25 cellular contexts compared by ENCODE assay signal in the genomic region with DNA sequence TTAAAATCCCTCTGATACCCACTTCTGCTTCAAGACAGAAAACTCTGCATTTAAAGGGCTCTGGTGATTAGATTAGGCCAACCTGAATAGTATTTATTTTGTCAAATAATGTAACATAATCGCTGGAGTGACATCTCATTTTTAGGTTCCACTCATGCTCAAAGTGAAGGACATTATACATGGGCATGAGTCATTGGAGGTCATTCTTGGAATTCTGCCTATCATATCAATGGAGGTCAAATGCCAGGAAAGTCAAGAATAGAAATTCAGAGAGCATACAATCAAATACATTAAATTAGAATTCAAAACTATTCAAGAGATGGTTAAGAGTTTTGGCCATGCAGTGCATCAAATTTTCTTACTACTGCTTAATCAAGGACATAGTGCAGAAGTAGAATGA. TPM values are rescaled to one million over a fixed set of nuclear protein-coding genes. Genes with fewer than 3 reads are reported as not detected.
DNase-seq lines count a peak whose midpoint lies in the region; ATAC-seq, FAIRE-seq and TF ChIP-seq lines count a peak whose summit lies in the region.
"Had no signal": no experiment of that assay in that cellular context is flagged by ENCODE, and none has a peak within 500 bp of the region (broad histone marks: within the 10 kb centered on the region; RNA-seq: fewer than 3 reads in every experiment).

No MANE protein-coding gene starts in this region.

- FAIRE-seq in astrocyte (lab: Jason Lieb, UNC) (peak; percentile 5), H1 (lab: Jason Lieb, UNC) (no peak), pancreas (lab: Jason Lieb, UNC) (no peak)
- FAIRE-seq: GM19239, HepG2, HTR-8/SVneo had no signal

- H3K14ac ChIP-seq in H1 (ENCODE audit: insufficient read length) = no peak overlapping the region

- H3K4me2 ChIP-seq in GM23338 = peak overlapping the region; percentile 67; the same call in 1 of the 2 replicates
- no peak overlapping the region for H3K4me2 ChIP-seq in astrocyte (ENCODE audit: low read length)
- H3K4me2 ChIP-seq in H1 (ENCODE audit: insufficient read depth in 1 of 2, low read depth in 2 of 2, low read length in 2 of 2) = no peak overlapping the region
- H3K4me2 ChIP-seq: BLaER1 had no signal

- no peak for TF ChIP-seq RAD21 in H1 (IDR thresholded peaks at IDR 0.05 in 1 of 2, conservative IDR thresholded peaks at IDR 0.05 in 1 of 2; ENCODE audit: low read depth in 2 of 2, low read length in 2 of 2)

- H3K9ac ChIP-seq in astrocyte (ENCODE audit: low read length) = no peak overlapping the region
- no peak overlapping the region for H3K9ac ChIP-seq in H1 (replicated peaks in 1 of 4; ENCODE audit: extremely low read depth in 1 of 4, low read depth in 3 of 4, low read length in 3 of 4)
- H3K9ac ChIP-seq: BLaER1, GM23248 had no signal

- H3K23me2 ChIP-seq in H1 (ENCODE audit: low read depth, low read length) = no peaks in the 10 kb centered on the region

- 84% methylated on average over 1 of the region's 1 CpG; no CpG with 5 or more reads in 1 of the 2 experiments for WGBS in H1 (ENCODE audit: extremely low coverage in 1 of 2, insufficient coverage in 1 of 2, insufficient read length in 1 of 2, insufficient replicate concordance in 2 of 2, low coverage in 1 of 2, low lambda C conversion rate in 2 of 2, missing lambda C conversion rate in 1 of 2), 2 experiments
- WGBS in pancreas, 2 donors = 22 to 36% methylated on average over 1 of the region's 1 CpG

- H3K4me3 ChIP-seq in GM23338 = no peak overlapping the region
- no peak overlapping the region for H3K4me3 ChIP-seq in astrocyte (ENCODE audit: insufficient read depth, low read depth, low read length)
- no peak overlapping the region for H3K4me3 ChIP-seq in H1 (ENCODE audit: extremely low read depth in 1 of 4, insufficient read depth in 2 of 4, low read depth in 3 of 4, low read length in 4 of 4)
- no peak overlapping the region for H3K4me3 ChIP-seq in pancreas
- H3K4me3 ChIP-seq: BLaER1, GM23248 had no signal

- H3K4me1 ChIP-seq in GM23338 (ENCODE audit: insufficient read depth) (peaks cover 47% of the 10 kb centered on the region), astrocyte (ENCODE audit: insufficient read depth, low read length) (no peaks in the 10 kb centered on the region), H1 (replicated peaks in 1 of 4; ENCODE audit: control insufficient read depth in 3 of 4, insufficient read depth in 4 of 4, low read length in 3 of 4) (peaks cover 12 to 21% (median 17%) of the 10 kb centered on the region in 4 experiments; a peak in 6 of 7 replicates), pancreas (peaks cover 3 to 20% (median 19%) of the 10 kb centered on the region in 3 donors), foreskin keratinocyte (no peaks in the 10 kb centered on the region)
- H3K4me1 ChIP-seq: BLaER1 had no signal

- peaks cover 8% of the 10 kb centered on the region; the same call in 1 of the 2 replicates for H3K9me2 ChIP-seq in GM23338 (ENCODE audit: insufficient read depth)

- TF ChIP-seq EP300 in H1 (IDR thresholded peaks at IDR 0.05; ENCODE audit: borderline replicate concordance in 1 of 2, low read depth in 2 of 2, low read length in 2 of 2) = no peak

- H2BK12ac ChIP-seq in H1 (ENCODE audit: low read depth, low read length) = no peak overlapping the region

- H2BK20ac ChIP-seq in H1 (ENCODE audit: low read length) = peak overlapping the region; percentile 69; the same call in 1 of the 2 replicates

- DNase-seq in GM23338 (ENCODE audit: low spot score) (no peak), astrocyte (ENCODE audit: low read depth) (no peak), H1 (ENCODE audit: low read depth in 1 of 2, low spot score in 2 of 2) (no peak), pancreas (no peak), NCI-H2171 (lab: John Stamatoyannopoulos, UW) (no peak), foreskin keratinocyte (no peak), activated gamma-delta T cell (lab: John Stamatoyannopoulos, UW) (no peak)
- no peak for DNase-seq in activated effector memory CD4-positive, alpha-beta T cell treated with anti-CD3 and anti-CD28 coated beads, Interleukin-2, amount 50 U/mL, for 16 hours
- DNase-seq: 8988T; CD4-positive, alpha-beta memory T cell; DMS153; DMS79; GF-D8; GM23248; H7; HFFc6 had no signal

- no peak overlapping the region for H2BK15ac ChIP-seq in H1 (ENCODE audit: low read length)

- H3K36me3 ChIP-seq in GM23338 (ENCODE audit: insufficient read depth) (no peaks in the 10 kb centered on the region), astrocyte (ENCODE audit: insufficient read depth, low read length) (no peaks in the 10 kb centered on the region), H1 (ENCODE audit: control insufficient read depth in 2 of 4, insufficient read depth in 4 of 4, low read length in 3 of 4) (no peaks in the 10 kb centered on the region), pancreas (no peaks in the 10 kb centered on the region)
- H3K36me3 ChIP-seq: BLaER1 had no signal

- TF ChIP-seq CTCF in GM23338 (conservative IDR thresholded peaks at IDR 0.05; ENCODE audit: low read depth in 2 of 2) = no peak
- no peak for TF ChIP-seq CTCF in astrocyte (IDR thresholded peaks at IDR 0.05; ENCODE audit: insufficient read depth, low read depth, low read length)
- TF ChIP-seq CTCF in H1 (IDR thresholded peaks at IDR 0.05; ENCODE audit: control extremely low read depth in 1 of 3, insufficient read depth in 1 of 3, low read depth in 1 of 3, low read length in 3 of 3) = no peak
- no peak for TF ChIP-seq CTCF in pancreas (IDR thresholded peaks at IDR 0.05)
- no peak for TF ChIP-seq CTCF in foreskin keratinocyte (conservative IDR thresholded peaks at IDR 0.05)

- no peaks in the 10 kb centered on the region for H3K9me3 ChIP-seq in astrocyte (ENCODE audit: insufficient read depth, low read depth, low read length)
- peaks cover 0 to 6% of the 10 kb centered on the region in 2 experiments; a peak in 2 of 4 replicates for H3K9me3 ChIP-seq in H1 (ENCODE audit: insufficient read depth in 2 of 2, low read depth in 1 of 2, low read length in 1 of 2)
- H3K9me3 ChIP-seq in pancreas = no peaks in the 10 kb centered on the region
- H3K9me3 ChIP-seq: BLaER1 had no signal

- H3K79me2 ChIP-seq in GM23338 (replicated peaks; ENCODE audit: insufficient read depth) (no peaks in the 10 kb centered on the region), astrocyte (ENCODE audit: insufficient read depth, low read length) (no peaks in the 10 kb centered on the region), H1 (ENCODE audit: control insufficient read depth in 1 of 2, insufficient read depth in 2 of 2, low read length in 2 of 2) (no peaks in the 10 kb centered on the region)

- no peaks in the 10 kb centered on the region; the same call in 1 of the 2 replicates for H3F3A ChIP-seq in GM23338 (replicated peaks; ENCODE audit: low read depth)

- H3K27me3 Mint-ChIP-seq in GM23338 (ENCODE audit: insufficient read depth, low read depth, poor library complexity) (peaks cover 4% of the 10 kb centered on the region), astrocyte (ENCODE audit: low read depth, unreplicated experiment) (no peaks in the 10 kb centered on the region)
- H3K27me3 Mint-ChIP-seq: CD4-positive, alpha-beta memory T cell had no signal

- H2BK120ac ChIP-seq in H1 (replicated peaks; ENCODE audit: low read depth, low read length) = no peak overlapping the region

- H3K9me3 Mint-ChIP-seq in GM23338 (peaks cover 7% of the 10 kb centered on the region; the same call in 2 of the 3 replicates), astrocyte (ENCODE audit: unreplicated experiment) (no peaks in the 10 kb centered on the region)
- H3K9me3 Mint-ChIP-seq: CD14-positive monocyte; CD4-positive, alpha-beta memory T cell; HFFc6 had no signal

- CTCF ChIA-PET in H1 (lab: Charles Lee; ENCODE audit: partially characterized antibody) = interaction anchor here (2.8 kb wide), 1 partner anchor 14 kb away, joined by 14 read pairs; no protein-coding TSS in a partner anchor

- H3K27ac ChIP-seq in GM23338 (ENCODE audit: low read depth) (0 out of 2 replicates have a peak overlapping the region, but pooled peaks have one; percentile 67), astrocyte (ENCODE audit: low read depth, low read length) (no peak overlapping the region), H1 (ENCODE audit: low read depth, low read length) (no peak overlapping the region), pancreas (peak overlapping the region in 1 of 4 donors; percentile 22), foreskin keratinocyte (no peak overlapping the region)
- H3K27ac ChIP-seq: BLaER1, GM23248 had no signal

- no peak overlapping the region for H4K5ac ChIP-seq in H1 (ENCODE audit: insufficient read length, low read depth, low read length)

- no peak overlapping the region for H3K4me3 Mint-ChIP-seq in GM23338
- no peak overlapping the region for H3K4me3 Mint-ChIP-seq in astrocyte (ENCODE audit: unreplicated experiment)
- H3K4me3 Mint-ChIP-seq: CD14-positive monocyte, HFFc6 had no signal

- H3K4me1 Mint-ChIP-seq in GM23338 = peaks cover 63% of the 10 kb centered on the region
- peaks cover 6% of the 10 kb centered on the region for H3K4me1 Mint-ChIP-seq in astrocyte (ENCODE audit: low read depth, unreplicated experiment)

- H3K56ac ChIP-seq in H1 (replicated peaks; ENCODE audit: insufficient read length, low read depth, low read length) = no peak overlapping the region

- H3K4ac ChIP-seq in H1 (replicated peaks; ENCODE audit: insufficient read length, low read depth, low read length) = no peak overlapping the region

- intact Hi-C loops in pancreas (cut with DNase I) = no loop called here

- H3K27me3 ChIP-seq in GM23338 (ENCODE audit: insufficient read depth) = no peaks in the 10 kb centered on the region
- no peaks in the 10 kb centered on the region for H3K27me3 ChIP-seq in astrocyte (ENCODE audit: insufficient read depth, low read length)
- H3K27me3 ChIP-seq in H1 (replicated peaks in 1 of 4; ENCODE audit: control insufficient read depth in 3 of 4, extremely low read depth in 1 of 4, insufficient read depth in 3 of 4, low read length in 3 of 4) = no peaks in the 10 kb centered on the region
- no peaks in the 10 kb centered on the region for H3K27me3 ChIP-seq in pancreas
- H3K27me3 ChIP-seq in foreskin keratinocyte = peaks cover 2% of the 10 kb centered on the region
- H3K27me3 ChIP-seq: BLaER1 had no signal

- TF ChIP-seq POLR2A in H1 (IDR thresholded peaks at IDR 0.05; ENCODE audit: control extremely low read depth in 1 of 2, low read depth in 2 of 2, low read length in 2 of 2) = no peak

- ATAC-seq in GM23338 = no peak
- ATAC-seq in pancreas = peak; percentile 60 to 67 (median 64)
- no peak for ATAC-seq in foreskin keratinocyte
- ATAC-seq: HCT116, HepG2 had no signal

- no peaks in the 10 kb centered on the region for H4K20me1 ChIP-seq in GM23338 (replicated peaks; ENCODE audit: insufficient read depth)
- no peaks in the 10 kb centered on the region for H4K20me1 ChIP-seq in astrocyte (ENCODE audit: insufficient read depth, low read length)
- H4K20me1 ChIP-seq in H1 (replicated peaks in 1 of 2; ENCODE audit: control insufficient read depth in 1 of 2, insufficient read depth in 2 of 2, low read length in 2 of 2) = no peaks in the 10 kb centered on the region
- H4K20me1 ChIP-seq: BLaER1 had no signal

- H4K91ac ChIP-seq in H1 (replicated peaks; ENCODE audit: insufficient read length, low read length) = no peak overlapping the region

- H4K8ac ChIP-seq in H1 (ENCODE audit: extremely low read depth, insufficient read depth, low read length) = no peak overlapping the region

- H2BK5ac ChIP-seq in H1 (ENCODE audit: low read depth, low read length) = peak overlapping the region; percentile 88; the same call in 1 of the 2 replicates

- no peaks in the 10 kb centered on the region for H3K79me1 ChIP-seq in H1 (ENCODE audit: low read depth, low read length)

- H2AFZ ChIP-seq in GM23338 (no peak overlapping the region), astrocyte (ENCODE audit: low read depth, low read length) (no peak overlapping the region), H1 (ENCODE audit: low read length) (no peak overlapping the region)
- H2AFZ ChIP-seq: GM23248 had no signal

- H2AK5ac ChIP-seq in H1 (ENCODE audit: low read depth, low read length) = no peak overlapping the region

- H3K36me3 Mint-ChIP-seq in GM23338 (ENCODE audit: low read depth) (peaks cover 13% of the 10 kb centered on the region; the same call in 2 of the 3 replicates), astrocyte (ENCODE audit: low read depth, unreplicated experiment) (no peaks in the 10 kb centered on the region)
- H3K36me3 Mint-ChIP-seq: CD14-positive monocyte; CD4-positive, alpha-beta memory T cell had no signal

- no peak overlapping the region for H3K27ac Mint-ChIP-seq in GM23338
- no peak overlapping the region for H3K27ac Mint-ChIP-seq in astrocyte (ENCODE audit: unreplicated experiment)
- H3K27ac Mint-ChIP-seq: HFFc6 had no signal

- no peak overlapping the region for H3K18ac ChIP-seq in H1 (ENCODE audit: extremely low read depth, low read length)

- no peak overlapping the region for H3K23ac ChIP-seq in H1 (ENCODE audit: insufficient read length)

- POLR2A ChIA-PET in H1 (lab: Charles Lee; ENCODE audit: partially characterized antibody) = no interaction called here

RNA-seq across cellular contexts. Expression of a gene that starts 50.8 kb away (rescaled TPM):
- not detected in 2 replicates for total RNA-seq in GM23338 (2014; rRNA removed; shearing (Covaris generic))
- polyA plus RNA-seq in GM23338 (2016; fragmentation: Nextera tagmentation; extraction: Ambion mirVana) (not detected in 2 replicates), H1 (2011; rRNA removed) (0.09 and 0.20 TPM in 2 replicates), pancreas (over 10,000 TPM; 22,582 to 45,101 TPM), foreskin keratinocyte (not detected in 2 replicates)
- total RNA-seq in astrocyte (not detected in 2 replicates), pancreas (over 10,000 TPM; 23,499 to 66,172 (median 43,326) TPM), foreskin keratinocyte (not detected in 2 replicates)
- not detected in 2 replicates for total RNA-seq in H1 (2021; fragmentation: NEBNext Ultra II Directional; extraction: Animal tissue kit (Norgen Biotek cat#: 25700))
- not detected for polyA plus RNA-seq in H1 (2011; cell fraction: cytosol; rRNA removed)
- not detected for polyA plus RNA-seq in H1 (2011; cell fraction: nucleus; rRNA removed)
- not detected in 4 replicates for polyA plus RNA-seq in H1 (2012, experiment 1 of 2)
- not detected for polyA plus RNA-seq in H1 (2012, experiment 2 of 2)
- not detected for polyA plus RNA-seq in H1 (2013, experiment 1 of 2)
- polyA plus RNA-seq in H1 (2013, experiment 2 of 2) = not detected
- not detected in 2 replicates for polyA minus RNA-seq in H1 (2011; rRNA and poly(A)+ RNA removed)
- polyA minus RNA-seq in H1 (2011; cell fraction: cytosol; rRNA and poly(A)+ RNA removed) = not detected
- not detected for polyA minus RNA-seq in H1 (2011; cell fraction: nucleus; rRNA and poly(A)+ RNA removed)
- total RNA-seq: A673, Daoy, GM23248, HepG2, HFFc6 had no signal
- polyA plus RNA-seq: AG04450; CD14-positive monocyte; CD4-positive, alpha-beta memory T cell; GM23248; HepG2 had no signal

Comparison
In these comparisons a context has a peak if more than half of its experiments do, and no peak if none do; other contexts are left out.
1. ATAC-seq: peak in pancreas (4 of 4); none in GM23338 (single experiment) and foreskin keratinocyte (single experiment).
2. RNA of a gene that starts 50.8 kb away (total RNA-seq): 23,499 to 66,172 TPM in pancreas; not detected in GM23338, not detected in astrocyte, not detected in H1 and not detected in foreskin keratinocyte; every median in the first group is over 1,000 times any median in the second.